In genomic region chr3:13190376-13190762, GRCh38 we compare ENCODE assay signal across 23 cellular contexts.
DNase-seq lines count a peak whose midpoint lies in the region; ATAC-seq and TF ChIP-seq lines count a peak whose summit lies in the region.
"Had no signal": no experiment of that assay in that cellular context is flagged by ENCODE, and none has a peak within 500 bp of the region (broad histone marks: within the 10 kb centered on the region; RNA-seq: fewer than 3 reads in every experiment).

No MANE protein-coding gene starts in this region.

- H3K36me3 ChIP-seq in PC-3 (ENCODE audit: low read depth, low read length) (no peaks in the 10 kb centered on the region), neutrophil (no peaks in the 10 kb centered on the region), gastroesophageal sphincter (no peaks in the 10 kb centered on the region), transverse colon (no peaks in the 10 kb centered on the region)
- H3K36me3 ChIP-seq: HAP-1 had no signal

- intact Hi-C loops in natural killer cell (cut with micrococcal nuclease): no loop called here
- intact Hi-C loops in PC-3 (cut with micrococcal nuclease): no loop called here
- intact Hi-C loops in transverse colon (cut with DNase I; ENCODE audit: low total_unique reads): no loop called here

- DNase-seq in natural killer cell treated with Interleukin-12 subunit alpha and Interleukin-12 subunit beta and Interleukin-15 and Interleukin-18, amount 100 ng/mL, for 72 hours (ENCODE audit: low spot score): no peak
- no peak for DNase-seq in natural killer cell
- no peak for DNase-seq in PC-3
- no peak for DNase-seq in SW480 (ENCODE audit: low spot score)
- no peak for DNase-seq in transverse colon
- DNase-seq: CD8-positive, alpha-beta memory T cell; DMS79 treated with DMSO at 0.1 percent for 48 hours; GOT3; NCI-H1048; NCI-H1417; NCI-H1694; NCI-H2029 treated with DMSO at 0.1 percent for 48 hours; NCI-H446 treated with DMSO at 0.1 percent for 48 hours; NCI-H526; NCI-H82; Right ventricle myocardium superior; RPMI8226 had no signal

- no peaks in the 10 kb centered on the region for H4K20me1 ChIP-seq in PC-3 (ENCODE audit: low read length)

- H3K27me3 Mint-ChIP-seq in natural killer cell treated with Interleukin-12 subunit alpha and Interleukin-12 subunit beta and Interleukin-15 and Interleukin-18, amount 100 ng/mL, for 72 hours: peaks cover 7 to 12% of the 10 kb centered on the region in 2 donors
- H3K27me3 Mint-ChIP-seq in natural killer cell (ENCODE audit: low read depth in 2 of 2): peaks cover 13 to 18% of the 10 kb centered on the region in 2 donors

- peak overlapping the region; percentile 53; the same call in 1 of the 2 replicates for H3K4me2 ChIP-seq in PC-3 (ENCODE audit: low read length)
- H3K4me2 ChIP-seq: A549, KMS-11 had no signal

- POLR2A ChIA-PET in PC-3 (lab: Charles Lee; ENCODE audit: unreplicated experiment): no interaction called here

- H3K27me3 ChIP-seq in PC-3 (ENCODE audit: low read length) (no peaks in the 10 kb centered on the region), neutrophil (no peaks in the 10 kb centered on the region), gastroesophageal sphincter (peaks cover 44% of the 10 kb centered on the region), transverse colon (no peaks in the 10 kb centered on the region)

- peaks cover 51% of the 10 kb centered on the region for H3K4me1 ChIP-seq in PC-3 (ENCODE audit: insufficient read depth, low read length)
- H3K4me1 ChIP-seq in neutrophil (ENCODE audit: control insufficient read depth in 1 of 2, insufficient read depth in 1 of 2, low read depth in 1 of 2, low read length in 1 of 2): peaks cover 72 to 74% of the 10 kb centered on the region in 2 experiments
- no peaks in the 10 kb centered on the region for H3K4me1 ChIP-seq in gastroesophageal sphincter
- H3K4me1 ChIP-seq in transverse colon: no peaks in the 10 kb centered on the region
- H3K4me1 ChIP-seq: A549, HAP-1 had no signal

- no peak overlapping the region for H2AFZ ChIP-seq in PC-3 (ENCODE audit: low read length)

- TF ChIP-seq EP300 in gastroesophageal sphincter (IDR thresholded peaks at IDR 0.05) (no peak), transverse colon (IDR thresholded peaks at IDR 0.05; ENCODE audit: low read depth) (no peak)

- WGBS in gastroesophageal sphincter (ENCODE audit: low coverage in 1 of 2), 2 donors: 73 to 93% methylated on average over 1 to 2 of the region's 2 CpGs
- WGBS in transverse colon (ENCODE audit: low coverage in 1 of 2), 2 donors: 80 to 96% methylated on average over 2 of the region's 2 CpGs

- peaks cover 30% of the 10 kb centered on the region; the same call in 1 of the 2 replicates for H3K79me2 ChIP-seq in PC-3 (ENCODE audit: low read length)

- TF ChIP-seq POLR2A in gastroesophageal sphincter (IDR thresholded peaks at IDR 0.05) (no peak), transverse colon (IDR thresholded peaks at IDR 0.05) (no peak)

- H3F3A ChIP-seq in PC-3 (ENCODE audit: low read length, unreplicated experiment): peaks cover 5% of the 10 kb centered on the region

- TSS peak; percentile 41 for BruUV-seq in PC-3 (replicated peaks; lab: Mats Ljungman, UMichigan)

- peak overlapping the region; percentile 7 to 83 for H3K27ac Mint-ChIP-seq in natural killer cell treated with Interleukin-12 subunit alpha and Interleukin-12 subunit beta and Interleukin-15 and Interleukin-18, amount 100 ng/mL, for 72 hours
- H3K27ac Mint-ChIP-seq in natural killer cell: no peak overlapping the region

- H3K4me3 ChIP-seq in PC-3 (ENCODE audit: low read length): no peak overlapping the region
- no peak overlapping the region for H3K4me3 ChIP-seq in neutrophil (ENCODE audit: low read depth in 1 of 2, low read length in 1 of 2)
- H3K4me3 ChIP-seq in gastroesophageal sphincter: no peak overlapping the region
- no peak overlapping the region for H3K4me3 ChIP-seq in transverse colon
- H3K4me3 ChIP-seq: A549, HAP-1 had no signal

- H3K36me3 Mint-ChIP-seq in natural killer cell treated with Interleukin-12 subunit alpha and Interleukin-12 subunit beta and Interleukin-15 and Interleukin-18, amount 100 ng/mL, for 72 hours: peaks cover 6% of the 10 kb centered on the region
- H3K36me3 Mint-ChIP-seq in natural killer cell: no peaks in the 10 kb centered on the region

- TF ChIP-seq CTCF in natural killer cell (IDR thresholded peaks at IDR 0.05) (no peak), PC-3 (conservative IDR thresholded peaks at IDR 0.05; ENCODE audit: low read depth, low read length) (no peak), neutrophil (IDR thresholded peaks at IDR 0.05) (no peak), gastroesophageal sphincter (IDR thresholded peaks at IDR 0.05) (no peak), transverse colon (IDR thresholded peaks at IDR 0.05) (no peak)

- H3K9me2 ChIP-seq in PC-3 (replicated peaks; ENCODE audit: low read length): no peaks in the 10 kb centered on the region

- H3K4me3 Mint-ChIP-seq in natural killer cell treated with Interleukin-12 subunit alpha and Interleukin-12 subunit beta and Interleukin-15 and Interleukin-18, amount 100 ng/mL, for 72 hours: no peak overlapping the region
- H3K4me3 Mint-ChIP-seq in natural killer cell: no peak overlapping the region

- no peak for ATAC-seq in natural killer cell treated with Interleukin-12 subunit alpha and Interleukin-12 subunit beta and Interleukin-15 and Interleukin-18, amount 100 ng/mL, for 72 hours
- ATAC-seq in natural killer cell (no peak), PC-3 (no peak), gastroesophageal sphincter (no peak)
- ATAC-seq: A549 had no signal

- H3K27ac ChIP-seq in PC-3 (ENCODE audit: low read length): peak overlapping the region; percentile 81
- peak overlapping the region; percentile 79 for H3K27ac ChIP-seq in neutrophil
- no peak overlapping the region for H3K27ac ChIP-seq in gastroesophageal sphincter
- H3K27ac ChIP-seq in transverse colon: no peak overlapping the region
- H3K27ac ChIP-seq: A549, C4-2B, KMS-11 had no signal

- H3K9ac ChIP-seq in PC-3 (ENCODE audit: low read length): peak overlapping the region; percentile 57
- H3K9ac ChIP-seq: KMS-11 had no signal

- H3K9me3 Mint-ChIP-seq in natural killer cell treated with Interleukin-12 subunit alpha and Interleukin-12 subunit beta and Interleukin-15 and Interleukin-18, amount 100 ng/mL, for 72 hours: no peaks in the 10 kb centered on the region
- no peaks in the 10 kb centered on the region for H3K9me3 Mint-ChIP-seq in natural killer cell

- peaks cover 14% of the 10 kb centered on the region in 2 donors for H3K4me1 Mint-ChIP-seq in natural killer cell treated with Interleukin-12 subunit alpha and Interleukin-12 subunit beta and Interleukin-15 and Interleukin-18, amount 100 ng/mL, for 72 hours (ENCODE audit: low read depth in 2 of 2)
- H3K4me1 Mint-ChIP-seq in natural killer cell: peaks cover 12 to 18% of the 10 kb centered on the region in 2 donors

- CTCF ChIA-PET in PC-3 (lab: Charles Lee): no interaction called here

- no peaks in the 10 kb centered on the region for H3K9me3 ChIP-seq in PC-3 (ENCODE audit: low read length)
- no peaks in the 10 kb centered on the region for H3K9me3 ChIP-seq in neutrophil
- H3K9me3 ChIP-seq in gastroesophageal sphincter: peaks cover 0 to 8% (median 0%) of the 10 kb centered on the region in 3 donors
- no peaks in the 10 kb centered on the region for H3K9me3 ChIP-seq in transverse colon
- H3K9me3 ChIP-seq: A549, HAP-1 had no signal

- in situ Hi-C loops in transverse colon (cut with MboI; ENCODE audit: low pct_ligation_motif_present in 1 of 4, low pct_unique_long_range_greater_than_20kb in 1 of 4, low sequenced_read_pairs in 3 of 4): no loop called here

Comparison
In these comparisons a context has a peak if more than half of its experiments do, and no peak if none do; other contexts are left out.
1. H3K27ac Mint-ChIP-seq: peak in natural killer cell treated with Interleukin-12 subunit alpha and Interleukin-12 subunit beta and Interleukin-15 and Interleukin-18, amount 100 ng/mL, for 72 hours (2 of 2); none in natural killer cell (0 of 2).
2. H3K27ac ChIP-seq: peak in PC-3 (single experiment) and neutrophil (single experiment); none in gastroesophageal sphincter (0 of 4) and transverse colon (0 of 4).